In the genomic region with DNA sequence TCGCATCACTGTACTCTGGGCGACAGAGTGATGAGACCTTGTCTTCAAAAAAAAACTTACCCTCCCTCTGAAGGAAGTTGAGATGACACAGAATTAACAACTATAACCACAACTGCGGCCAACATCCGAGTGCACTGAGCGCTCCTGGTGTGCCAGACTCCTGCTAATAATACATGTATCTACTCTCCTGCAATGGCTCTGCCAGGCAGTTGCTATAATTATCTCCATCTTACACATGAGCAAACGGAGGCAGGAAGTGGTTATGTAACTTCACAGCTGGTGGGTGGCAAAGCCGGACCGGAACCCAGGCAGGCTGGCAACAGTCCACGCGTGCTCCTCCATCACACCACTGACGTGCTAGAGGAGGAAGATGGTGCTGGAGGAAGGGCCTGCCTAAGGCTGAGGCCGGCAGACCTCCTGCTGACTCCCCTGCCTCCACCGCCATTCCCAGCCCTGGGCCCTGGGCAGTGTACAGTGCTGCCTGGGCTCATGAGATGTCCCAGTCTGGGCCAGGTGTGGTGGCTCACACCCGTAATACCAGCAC, we compare ENCODE assay signal across 8 cellular contexts. TPM values are rescaled to one million over a fixed set of nuclear protein-coding genes. Genes with fewer than 3 reads are reported as not detected.
DNase-seq lines count a peak whose midpoint lies in the region; ATAC-seq, FAIRE-seq and TF ChIP-seq lines count a peak whose summit lies in the region.

No MANE protein-coding gene starts in this region.

- no peak for TF ChIP-seq CTCF in WTC11 (IDR thresholded peaks at IDR 0.05)

- CTCF ChIA-PET in activated CD4-positive, alpha-beta memory T cell treated with anti-CD3 and anti-CD28 coated beads for 36 hours (lab: Charles Lee), result interaction anchor here (1.1 to 1.2 kb wide), 2 partner anchors 8 to 32 kb away, joined by 3 to 4 read pairs; no protein-coding TSS in a partner anchor
- CTCF ChIA-PET in WTC11 (lab: Charles Lee), result interaction anchor here (1.2 to 3.4 kb wide), 2 partner anchors 8 to 32 kb away, joined by 4 to 20 read pairs; no protein-coding TSS in a partner anchor

- FAIRE-seq in H54 (lab: Jason Lieb, UNC), result peak; percentile 72

- H3K27me3 Mint-ChIP-seq in activated CD4-positive, alpha-beta memory T cell treated with anti-CD3 and anti-CD28 coated beads for 36 hours, result no peaks in the 10 kb centered on the region
- no peaks in the 10 kb centered on the region for H3K27me3 Mint-ChIP-seq in naive thymus-derived CD8-positive, alpha-beta T cell
- H3K27me3 Mint-ChIP-seq in stimulated activated naive CD8-positive, alpha-beta T cell treated with anti-CD3 and anti-CD28 coated beads, Interleukin-15, amount 100 ng/mL, for 72 hours, result no peaks in the 10 kb centered on the region
- H3K27me3 Mint-ChIP-seq in WTC11 (ENCODE audit: low read depth), result no peaks in the 10 kb centered on the region

- TF ChIP-seq POLR2A in H54 (IDR thresholded peaks at IDR 0.05; ENCODE audit: low read depth, low read length), result 0 out of 2 replicates have a peak, but pooled peaks have one; percentile 9

- intact Hi-C loops in activated CD4-positive, alpha-beta memory T cell treated with anti-CD3 and anti-CD28 coated beads for 36 hours (cut with micrococcal nuclease), result loop anchor here (1.0 to 2.0 kb wide), 4 partner anchors 13 to 56 kb away; partner anchors contain the start of genes IRGQ, PINLYP, XRCC1 and ZNF428

- H3K4me3 Mint-ChIP-seq in activated CD4-positive, alpha-beta memory T cell treated with anti-CD3 and anti-CD28 coated beads for 36 hours, result peak overlapping the region; percentile 40
- peak overlapping the region; percentile 75 to 91 (median 84) for H3K4me3 Mint-ChIP-seq in naive thymus-derived CD8-positive, alpha-beta T cell
- H3K4me3 Mint-ChIP-seq in stimulated activated naive CD8-positive, alpha-beta T cell treated with anti-CD3 and anti-CD28 coated beads, Interleukin-15, amount 100 ng/mL, for 72 hours, result peak overlapping the region; percentile 70 to 73
- H3K4me3 Mint-ChIP-seq in WTC11, result no peak overlapping the region

- H3K36me3 Mint-ChIP-seq in activated CD4-positive, alpha-beta memory T cell treated with anti-CD3 and anti-CD28 coated beads for 36 hours, result peaks cover 22% of the 10 kb centered on the region
- H3K36me3 Mint-ChIP-seq in naive thymus-derived CD8-positive, alpha-beta T cell, result peaks cover 0 to 33% (median under 1%) of the 10 kb centered on the region in 3 donors
- H3K36me3 Mint-ChIP-seq in WTC11, result peaks cover 6% of the 10 kb centered on the region; the same call in 1 of the 2 replicates

- peak; percentile 84 to 92 for ATAC-seq in naive thymus-derived CD8-positive, alpha-beta T cell
- peak; percentile 97 for ATAC-seq in stimulated activated naive CD8-positive, alpha-beta T cell treated with anti-CD3 and anti-CD28 coated beads, Interleukin-15, amount 100 ng/mL, for 72 hours
- ATAC-seq in WTC11, result no peak

- POLR2A ChIA-PET in activated CD4-positive, alpha-beta memory T cell treated with anti-CD3 and anti-CD28 coated beads for 36 hours (lab: Charles Lee), result interaction anchor here (1.1 kb wide), 1 partner anchor 13 kb away, joined by 3 read pairs; the partner anchor contains the start of genes PINLYP and XRCC1
- POLR2A ChIA-PET in naive thymus-derived CD8-positive, alpha-beta T cell (lab: Charles Lee), result interaction anchor here (0.5 to 7.6 kb wide), 8 partner anchors 11 to 103 kb away, joined by 3 to 35 read pairs (median 3); partner anchors contain the start of genes IRGQ, PINLYP, XRCC1 and ZNF576
- POLR2A ChIA-PET in WTC11 (lab: Charles Lee), result no interaction called here

- peak overlapping the region; percentile 95 for H3K27ac Mint-ChIP-seq in activated CD4-positive, alpha-beta memory T cell treated with anti-CD3 and anti-CD28 coated beads for 36 hours
- H3K27ac Mint-ChIP-seq in naive thymus-derived CD8-positive, alpha-beta T cell, result peak overlapping the region; percentile 91 to 98 (median 96)
- peak overlapping the region; percentile 96 to 99 for H3K27ac Mint-ChIP-seq in stimulated activated naive CD8-positive, alpha-beta T cell treated with anti-CD3 and anti-CD28 coated beads, Interleukin-15, amount 100 ng/mL, for 72 hours
- no peak overlapping the region for H3K27ac Mint-ChIP-seq in WTC11

- DNase-seq in Caki2 (ENCODE audit: low read depth) (peak; percentile 70), H54 (ENCODE audit: insufficient read length, low spot score) (peak; percentile 93), NCI-H2227 (lab: John Stamatoyannopoulos, UW; ENCODE audit: unreplicated experiment) (peak; percentile 31), dermis blood vessel endothelial cell (peak; percentile 83), WTC11 (ENCODE audit: low spot score) (no peak)
- DNase-seq in activated CD4-positive, alpha-beta memory T cell treated with anti-CD3 and anti-CD28 coated beads for 36 hours, result peak; percentile 86
- DNase-seq in naive thymus-derived CD8-positive, alpha-beta T cell, result peak; percentile 38 to 93 (median 76)
- peak; percentile 72 to 86 for DNase-seq in stimulated activated naive CD8-positive, alpha-beta T cell treated with anti-CD3 and anti-CD28 coated beads, Interleukin-15, amount 100 ng/mL, for 72 hours

- peaks cover 38% of the 10 kb centered on the region for H3K4me1 Mint-ChIP-seq in activated CD4-positive, alpha-beta memory T cell treated with anti-CD3 and anti-CD28 coated beads for 36 hours (ENCODE audit: low read depth)
- peaks cover 35 to 68% (median 67%) of the 10 kb centered on the region in 4 donors for H3K4me1 Mint-ChIP-seq in naive thymus-derived CD8-positive, alpha-beta T cell
- peaks cover 64% of the 10 kb centered on the region for H3K4me1 Mint-ChIP-seq in stimulated activated naive CD8-positive, alpha-beta T cell treated with anti-CD3 and anti-CD28 coated beads, Interleukin-15, amount 100 ng/mL, for 72 hours
- H3K4me1 Mint-ChIP-seq in WTC11, result no peaks in the 10 kb centered on the region

- in situ Hi-C loops in Caki2 (cut with HindIII; ENCODE audit: low pct_unique_long_range_greater_than_20kb, low sequenced_read_pairs), result no loop called here

- no peaks in the 10 kb centered on the region for H3K9me3 Mint-ChIP-seq in activated CD4-positive, alpha-beta memory T cell treated with anti-CD3 and anti-CD28 coated beads for 36 hours
- peaks cover 0 to 1% (median 0%) of the 10 kb centered on the region in 9 donors for H3K9me3 Mint-ChIP-seq in naive thymus-derived CD8-positive, alpha-beta T cell
- H3K9me3 Mint-ChIP-seq in stimulated activated naive CD8-positive, alpha-beta T cell treated with anti-CD3 and anti-CD28 coated beads, Interleukin-15, amount 100 ng/mL, for 72 hours, result no peaks in the 10 kb centered on the region
- no peaks in the 10 kb centered on the region for H3K9me3 Mint-ChIP-seq in WTC11

TF ChIP-seq in WTC11, 78 proteins besides CTCF, POLR2A, EP300 and RAD21 (continues in another document):
- no peak for TF ChIP-seq SOX15 (CRISPR knock-in tag; IDR thresholded peaks at IDR 0.05)
- TF ChIP-seq, protein P1, sequence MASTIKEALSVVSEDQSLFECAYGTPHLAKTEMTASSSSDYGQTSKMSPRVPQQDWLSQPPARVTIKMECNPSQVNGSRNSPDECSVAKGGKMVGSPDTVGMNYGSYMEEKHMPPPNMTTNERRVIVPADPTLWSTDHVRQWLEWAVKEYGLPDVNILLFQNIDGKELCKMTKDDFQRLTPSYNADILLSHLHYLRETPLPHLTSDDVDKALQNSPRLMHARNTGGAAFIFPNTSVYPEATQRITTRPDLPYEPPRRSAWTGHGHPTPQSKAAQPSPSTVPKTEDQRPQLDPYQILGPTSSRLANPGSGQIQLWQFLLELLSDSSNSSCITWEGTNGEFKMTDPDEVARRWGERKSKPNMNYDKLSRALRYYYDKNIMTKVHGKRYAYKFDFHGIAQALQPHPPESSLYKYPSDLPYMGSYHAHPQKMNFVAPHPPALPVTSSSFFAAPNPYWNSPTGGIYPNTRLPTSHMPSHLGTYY (CRISPR knock-in tag; IDR thresholded peaks at IDR 0.05), result no peak
- no peak for TF ChIP-seq FOXP1 (CRISPR knock-in tag; IDR thresholded peaks at IDR 0.05; ENCODE audit: borderline replicate concordance)

RNA-seq across cellular contexts. Expression of gene XRCC1, which starts 12.6 kb away (rescaled TPM):
- 53.5 and 73.0 TPM in 2 replicates for total RNA-seq in Caki2 (2014; rRNA removed; shearing (Covaris generic); ENCODE audit: low replicate concordance)
- 10 to 100 TPM; 42.5 to 43.0 TPM for total RNA-seq in activated CD4-positive, alpha-beta memory T cell treated with anti-CD3 and anti-CD28 coated beads for 36 hours
- total RNA-seq in dermis blood vessel endothelial cell, result 16.8 and 18.6 TPM in 2 replicates
- 10 to 100 TPM; 38.2 to 39.0 TPM for total RNA-seq in naive thymus-derived CD8-positive, alpha-beta T cell
- polyA plus RNA-seq in naive thymus-derived CD8-positive, alpha-beta T cell, result 10 to 100 TPM; 16.8 to 34.6 (median 33.7) TPM
- total RNA-seq in WTC11 (2021), result 46.5 to 50.8 TPM (median 48.3 TPM) in 3 replicates

RNA-seq across cellular contexts. Expression of gene PINLYP, which starts 12.8 kb away (rescaled TPM):
- 1.7 TPM in 1 of 2 replicates, not detected in the other for total RNA-seq in Caki2 (2014; rRNA removed; shearing (Covaris generic); ENCODE audit: low replicate concordance)
- 1 to 10 TPM; 2.2 to 3.7 TPM for total RNA-seq in activated CD4-positive, alpha-beta memory T cell treated with anti-CD3 and anti-CD28 coated beads for 36 hours
- total RNA-seq in dermis blood vessel endothelial cell (0.68 and 3.7 TPM in 2 replicates), WTC11 (2021) (6.4 to 11.3 TPM (median 10.6 TPM) in 3 replicates)
- 1 to 10 TPM; 2.5 to 2.7 TPM for total RNA-seq in naive thymus-derived CD8-positive, alpha-beta T cell
- polyA plus RNA-seq in naive thymus-derived CD8-positive, alpha-beta T cell, result 1 to 10 TPM in 2 of 3 donors, under 1 TPM in 1; 0.68 to 2.3 (median 1.7) TPM

RNA-seq across cellular contexts. Expression of gene ZNF575, which starts 29.8 kb away (rescaled TPM):
- not detected in 2 replicates for total RNA-seq in Caki2 (2014; rRNA removed; shearing (Covaris generic); ENCODE audit: low replicate concordance)
- total RNA-seq in activated CD4-positive, alpha-beta memory T cell treated with anti-CD3 and anti-CD28 coated beads for 36 hours, result 1 to 10 TPM; 3.1 to 3.7 TPM
- total RNA-seq in dermis blood vessel endothelial cell (0.23 TPM in 1 of 2 replicates, not detected in the other), WTC11 (2021) (0.13 to 0.25 TPM in 2 of 3 replicates, not detected in the other)
- total RNA-seq in naive thymus-derived CD8-positive, alpha-beta T cell, result 1 to 10 TPM; 5.1 to 5.3 TPM
- 1 to 10 TPM; 1.7 to 4.1 (median 3.0) TPM for polyA plus RNA-seq in naive thymus-derived CD8-positive, alpha-beta T cell

RNA-seq across cellular contexts. Expression of gene IRGQ, which starts 33.2 kb away (rescaled TPM):
- 17.3 and 42.1 TPM in 2 replicates for total RNA-seq in Caki2 (2014; rRNA removed; shearing (Covaris generic); ENCODE audit: low replicate concordance)
- 10 to 100 TPM; 18.3 to 19.9 TPM for total RNA-seq in activated CD4-positive, alpha-beta memory T cell treated with anti-CD3 and anti-CD28 coated beads for 36 hours
- total RNA-seq in dermis blood vessel endothelial cell (27.2 and 34.6 TPM in 2 replicates), WTC11 (2021) (33.6 to 38.1 TPM (median 35.5 TPM) in 3 replicates)
- 10 to 100 TPM; 14.9 to 15.7 TPM for total RNA-seq in naive thymus-derived CD8-positive, alpha-beta T cell
- polyA plus RNA-seq in naive thymus-derived CD8-positive, alpha-beta T cell, result 1 to 10 TPM in 1 of 3 donors, under 1 TPM in 2; 0.37 to 1.1 (median 0.82) TPM

RNA-seq across cellular contexts. Expression of gene ZNF576, which starts 33.6 kb away (rescaled TPM):
- total RNA-seq in Caki2 (2014; rRNA removed; shearing (Covaris generic); ENCODE audit: low replicate concordance), result 43.9 and 55.1 TPM in 2 replicates
- 10 to 100 TPM; 12.6 to 14.1 TPM for total RNA-seq in activated CD4-positive, alpha-beta memory T cell treated with anti-CD3 and anti-CD28 coated beads for 36 hours
- 10.8 and 12.6 TPM in 2 replicates for total RNA-seq in dermis blood vessel endothelial cell
- 10 to 100 TPM; 17.1 to 17.8 TPM for total RNA-seq in naive thymus-derived CD8-positive, alpha-beta T cell
- polyA plus RNA-seq in naive thymus-derived CD8-positive, alpha-beta T cell, result 10 to 100 TPM in 1 of 3 donors, 1 to 10 TPM in 2; 6.2 to 10.4 (median 9.3) TPM
- total RNA-seq in WTC11 (2021), result 15.9 to 18.5 TPM (median 16.5 TPM) in 3 replicates
